16 cellular contexts compared by ENCODE assay signal in genomic region chr10:127762925-127763324, GRCh38. TPM values are rescaled to one million over a fixed set of nuclear protein-coding genes. Genes with fewer than 3 reads are reported as not detected.
DNase-seq lines count a peak whose midpoint lies in the region; ATAC-seq and TF ChIP-seq lines count a peak whose summit lies in the region.
"Had no signal": no experiment of that assay in that cellular context is flagged by ENCODE, and none has a peak within 500 bp of the region (broad histone marks: within the 10 kb centered on the region; RNA-seq: fewer than 3 reads in every experiment).

No MANE protein-coding gene starts in this region.

- H3K4me1 Mint-ChIP-seq in H9, result peaks cover 33 to 40% of the 10 kb centered on the region in 2 experiments
- peaks cover 23% of the 10 kb centered on the region for H3K4me1 Mint-ChIP-seq in WTC11
- H3K4me1 Mint-ChIP-seq: B cell; CD4-positive, CD25-positive, alpha-beta regulatory T cell; CD8-positive, alpha-beta memory T cell had no signal

- H3K36me3 Mint-ChIP-seq in H9 (ENCODE audit: insufficient read depth in 1 of 3, low read depth in 3 of 3) (peaks cover 0 to 9% (median 2%) of the 10 kb centered on the region in 3 experiments; a peak in 5 of 7 replicates), WTC11 (peaks cover 14% of the 10 kb centered on the region)
- H3K36me3 Mint-ChIP-seq: CD4-positive, CD25-positive, alpha-beta regulatory T cell; CD8-positive, alpha-beta memory T cell had no signal

- H3K23ac ChIP-seq in H9 (ENCODE audit: insufficient read length, low read depth, low read length), result no peak overlapping the region

- no peaks in the 10 kb centered on the region for H3K79me1 ChIP-seq in H9 (ENCODE audit: insufficient read depth, low read depth, low read length, poor library complexity, severe bottlenecking)

- no peak overlapping the region for H2AFZ ChIP-seq in H9 (ENCODE audit: low read length)
- H2AFZ ChIP-seq: GM23248 had no signal

- H2BK5ac ChIP-seq in H9 (ENCODE audit: insufficient read length, low read length), result no peak overlapping the region

- no peak overlapping the region for H2BK12ac ChIP-seq in H9 (ENCODE audit: insufficient read length, low read depth, low read length)

- H2AK5ac ChIP-seq in H9 (ENCODE audit: insufficient read length, low read length), result no peak overlapping the region

- H3K27ac ChIP-seq in H9 (ENCODE audit: insufficient read length, low read depth, low read length) (no peak overlapping the region), iPS-18a (ENCODE audit: low read length) (no peak overlapping the region), brain microvascular endothelial cell (no peak overlapping the region)
- H3K27ac ChIP-seq: BLaER1 treated with 17β-estradiol and CSF1 and Interleukin-3, amounts not matched to agents 10 nM and 100 nM; GM23248 had no signal

- H2BK15ac ChIP-seq in H9 (ENCODE audit: low read depth, low read length), result no peak overlapping the region

- H3K27ac Mint-ChIP-seq in H9 (peak overlapping the region in 2 of 3 experiments; percentile 68 to 80; a peak in 4 of 7 replicates), WTC11 (no peak overlapping the region)
- H3K27ac Mint-ChIP-seq: B cell; CD4-positive, CD25-positive, alpha-beta regulatory T cell; CD8-positive, alpha-beta memory T cell had no signal

- H3K4me3 Mint-ChIP-seq in H9 (peak overlapping the region in 1 of 2 experiments; percentile 39; a peak in 1 of 5 replicates), WTC11 (no peak overlapping the region)
- H3K4me3 Mint-ChIP-seq: B cell; CD8-positive, alpha-beta memory T cell had no signal

- peak overlapping the region; percentile 2 for H3K4me3 ChIP-seq in iPS-18a (ENCODE audit: low read length)
- no peak overlapping the region for H3K4me3 ChIP-seq in brain microvascular endothelial cell (ENCODE audit: low read depth, low read length)
- H3K4me3 ChIP-seq: BLaER1 treated with 17β-estradiol and CSF1 and Interleukin-3, amounts not matched to agents 10 nM and 100 nM; GM23248; HAP-1 had no signal

- no peaks in the 10 kb centered on the region for H3K79me2 ChIP-seq in H9 (ENCODE audit: insufficient read depth, low read length)

- peak; percentile 88 for ATAC-seq in WTC11
- ATAC-seq in HG03097 (IDR thresholded peaks at IDR 0.05; ENCODE audit: low FRiP score, unreplicated experiment), result no peak

- in situ Hi-C loops in brain microvascular endothelial cell (cut with HindIII; ENCODE audit: low pct_ligation_motif_present, low sequenced_read_pairs), result no loop called here

- H3K56ac ChIP-seq in H9 (ENCODE audit: insufficient read length, low read depth, low read length), result no peak overlapping the region

- H3K27me3 ChIP-seq in H9 (ENCODE audit: insufficient read depth, low read length) (no peaks in the 10 kb centered on the region), iPS-18a (ENCODE audit: control insufficient read depth, insufficient read depth, low read length) (no peaks in the 10 kb centered on the region), brain microvascular endothelial cell (replicated peaks) (no peaks in the 10 kb centered on the region)
- H3K27me3 ChIP-seq: BLaER1 treated with 17β-estradiol and CSF1 and Interleukin-3, amounts not matched to agents 10 nM and 100 nM had no signal

- H3K4me1 ChIP-seq in H9 (ENCODE audit: insufficient read depth, low read length), result no peaks in the 10 kb centered on the region
- H3K4me1 ChIP-seq in iPS-18a (ENCODE audit: control insufficient read depth, low read depth, low read length), result peaks cover 16% of the 10 kb centered on the region
- H3K4me1 ChIP-seq: HAP-1 had no signal

- no peaks in the 10 kb centered on the region for H4K20me1 ChIP-seq in H9 (ENCODE audit: control insufficient read depth, insufficient read depth, insufficient read length)
- H4K20me1 ChIP-seq: BLaER1 treated with 17β-estradiol and CSF1 and Interleukin-3, amounts not matched to agents 10 nM and 100 nM had no signal

- H3K9me3 Mint-ChIP-seq in H9, result peaks cover 1 to 12% of the 10 kb centered on the region in 2 experiments; a peak in 4 of 5 replicates
- peaks cover 31% of the 10 kb centered on the region for H3K9me3 Mint-ChIP-seq in WTC11

- POLR2A ChIA-PET in WTC11 (lab: Charles Lee) (no interaction called here), HEK293T (lab: Yijun Ruan, JAX) (no interaction called here)

- H3K9me3 ChIP-seq in H9 (ENCODE audit: control insufficient read depth, low read depth, low read length), result no peaks in the 10 kb centered on the region
- peaks cover 6% of the 10 kb centered on the region for H3K9me3 ChIP-seq in iPS-18a (ENCODE audit: control insufficient read depth, low read depth, low read length)
- H3K9me3 ChIP-seq: HAP-1 had no signal

- no CpG with 5 or more reads among the region's 1 CpG for WGBS in H9 (ENCODE audit: extremely low coverage, insufficient read length, low lambda C conversion rate)

- H4K91ac ChIP-seq in H9 (ENCODE audit: insufficient read length, low read depth, low read length), result no peak overlapping the region

- H3K4me2 ChIP-seq in H9 (ENCODE audit: insufficient read depth, insufficient read length, low read length), result no peak overlapping the region
- H3K4me2 ChIP-seq: BLaER1 treated with 17β-estradiol and CSF1 and Interleukin-3, amounts not matched to agents 10 nM and 100 nM had no signal

- no peak overlapping the region for H4K5ac ChIP-seq in H9 (ENCODE audit: insufficient read length, low read depth, low read length)

- no peak overlapping the region for H4K8ac ChIP-seq in H9 (replicated peaks; ENCODE audit: insufficient read length, low read depth, low read length)

- H3K9ac ChIP-seq in H9 (ENCODE audit: extremely low read depth, insufficient read length, low read length) (no peak overlapping the region), iPS-18a (ENCODE audit: low read length) (no peak overlapping the region)
- H3K9ac ChIP-seq: BLaER1 treated with 17β-estradiol and CSF1 and Interleukin-3, amounts not matched to agents 10 nM and 100 nM; GM23248 had no signal

- CTCF ChIA-PET in WTC11 (lab: Charles Lee), result interaction anchor here (0.9 kb wide), 1 partner anchor 113 kb away, joined by 4 read pairs; no protein-coding TSS in a partner anchor
- CTCF ChIA-PET in HEK293T (lab: Yijun Ruan, JAX), result no interaction called here

- H2BK120ac ChIP-seq in H9 (ENCODE audit: low read depth, low read length, poor library complexity, severe bottlenecking), result no peak overlapping the region

- TF ChIP-seq CTCF in H9 (conservative IDR thresholded peaks at IDR 0.05) (no peak), WTC11 (IDR thresholded peaks at IDR 0.05) (no peak), brain microvascular endothelial cell (IDR thresholded peaks at IDR 0.05; ENCODE audit: low read depth, low read length, missing control alignments) (no peak)

- H2BK20ac ChIP-seq in H9 (ENCODE audit: low read depth, low read length, poor library complexity, severe bottlenecking), result no peak overlapping the region

- H3K4ac ChIP-seq in H9 (ENCODE audit: low read depth, low read length), result no peak overlapping the region

- H3K18ac ChIP-seq in H9 (ENCODE audit: insufficient read length, low read depth, low read length), result no peak overlapping the region

- H3T11ph ChIP-seq in H9 (ENCODE audit: low read length), result no peak overlapping the region

- H3K36me3 ChIP-seq in iPS-18a (ENCODE audit: control insufficient read depth, low read depth, low read length), result no peaks in the 10 kb centered on the region
- H3K36me3 ChIP-seq in brain microvascular endothelial cell (replicated peaks), result no peaks in the 10 kb centered on the region
- H3K36me3 ChIP-seq: BLaER1 treated with 17β-estradiol and CSF1 and Interleukin-3, amounts not matched to agents 10 nM and 100 nM; HAP-1 had no signal

- H3K14ac ChIP-seq in H9 (ENCODE audit: insufficient read depth, low read length), result no peak overlapping the region

- H3K27me3 Mint-ChIP-seq in H9 (ENCODE audit: low read depth) (peaks cover 1% of the 10 kb centered on the region; the same call in 1 of the 2 replicates), WTC11 (ENCODE audit: low read depth) (peaks cover 2% of the 10 kb centered on the region; the same call in 1 of the 2 replicates)

- DNase-seq in H9, result peak; percentile 36
- DNase-seq in WTC11 (ENCODE audit: low spot score), result no peak
- DNase-seq in HEK293T (ENCODE audit: extremely low spot score), result no peak
- DNase-seq in brain microvascular endothelial cell, result no peak
- DNase-seq in C1 segment of cervical spinal cord (lab: John Stamatoyannopoulos, UW), result no peak
- DNase-seq: CD4-positive, CD25-positive, alpha-beta regulatory T cell; CD8-positive, alpha-beta memory T cell; COR-L47; GM23248; KG1 had no signal

- no peaks in the 10 kb centered on the region for H3K23me2 ChIP-seq in H9 (ENCODE audit: insufficient read length, low read depth, low read length, poor library complexity, severe bottlenecking)

TF ChIP-seq in HEK293T, 16 proteins besides CTCF, POLR2A, EP300 and RAD21:
- no peak for TF ChIP-seq SP1 (IDR thresholded peaks at IDR 0.05)
- no peak for TF ChIP-seq LEF1 (IDR thresholded peaks at IDR 0.05; ENCODE audit: borderline replicate concordance)
- no peak for TF ChIP-seq ELF4 (IDR thresholded peaks at IDR 0.05)
- no peak for TF ChIP-seq HDGF (IDR thresholded peaks at IDR 0.05; ENCODE audit: borderline replicate concordance)
- no peak for TF ChIP-seq FOXA1 (IDR thresholded peaks at IDR 0.05)
- no peak for TF ChIP-seq SUZ12 (IDR thresholded peaks at IDR 0.05)
- TF ChIP-seq TARDBP (IDR thresholded peaks at IDR 0.05), result no peak
- TF ChIP-seq FOXK2 (IDR thresholded peaks at IDR 0.05), result no peak
- no peak for TF ChIP-seq CTBP1 (IDR thresholded peaks at IDR 0.05; ENCODE audit: borderline replicate concordance)
- TF ChIP-seq ARNT (IDR thresholded peaks at IDR 0.05), result no peak
- no peak for TF ChIP-seq NFRKB (IDR thresholded peaks at IDR 0.05)
- no peak for TF ChIP-seq ZNF384 (IDR thresholded peaks at IDR 0.05)
- TF ChIP-seq BHLHE40 (IDR thresholded peaks at IDR 0.05; ENCODE audit: borderline replicate concordance), result no peak
- no peak for TF ChIP-seq L3MBTL2 (conservative IDR thresholded peaks at IDR 0.05)

RNA-seq across cellular contexts. Expression of gene FOXI2, which starts 25.9 kb away (rescaled TPM):
- total RNA-seq in H9 (2021), result 0.29 and 0.42 TPM in 2 replicates
- total RNA-seq in WTC11 (2021), result 1.2 to 1.7 TPM (median 1.4 TPM) in 3 replicates
- total RNA-seq: A172; B cell; CD4-positive, CD25-positive, alpha-beta regulatory T cell; CD8-positive, alpha-beta memory T cell; GM23248 had no signal
